8 cellular contexts compared by ENCODE assay signal in the genomic region with DNA sequence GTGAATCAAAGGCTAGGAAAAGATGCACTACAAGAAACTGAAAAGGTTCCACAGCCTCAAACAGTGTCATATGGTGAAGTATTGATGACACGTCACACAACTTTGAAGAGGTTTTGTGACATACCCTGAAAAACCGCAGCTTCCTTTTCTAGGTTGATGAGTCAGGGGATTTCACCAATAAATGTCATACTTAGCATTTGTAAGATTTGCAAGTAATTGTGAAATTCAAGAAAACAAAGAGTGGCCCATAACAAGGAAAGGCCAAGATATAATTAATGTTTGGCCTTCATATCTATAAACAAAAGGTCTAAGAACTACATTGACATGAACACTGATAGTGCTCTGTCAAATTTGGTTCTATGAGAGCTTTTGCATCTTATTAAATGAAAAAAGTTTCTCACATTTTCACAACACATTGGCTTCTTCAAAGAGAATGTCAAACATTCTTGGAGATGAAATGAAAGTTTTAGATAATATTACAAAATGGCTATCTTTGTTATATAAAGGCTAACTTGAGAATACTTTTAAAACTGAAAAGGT.
DNase-seq lines count a peak whose midpoint lies in the region; ATAC-seq and TF ChIP-seq lines count a peak whose summit lies in the region.

No MANE protein-coding gene starts in this region.

- peak; percentile 39 for DNase-seq in AG08396 (ENCODE audit: low spot score)
- DNase-seq in SJSA1 (ENCODE audit: low read depth in 1 of 2, low spot score in 2 of 2), result peak in 1 of 2 experiments; percentile 66
- DNase-seq in choroid plexus epithelial cell (ENCODE audit: low read depth), result peak; percentile 97
- DNase-seq in GM19240 (ENCODE audit: insufficient read length, low spot score), result no peak
- DNase-seq in NCI-H2196 (lab: John Stamatoyannopoulos, UW; ENCODE audit: unreplicated experiment), result no peak

- H3K27me3 ChIP-seq in SJSA1 (replicated peaks), result no peaks in the 10 kb centered on the region

- H3K9me3 ChIP-seq in SJSA1 (replicated peaks), result peaks cover 3% of the 10 kb centered on the region

- peaks cover 30% of the 10 kb centered on the region for H3K4me1 ChIP-seq in SJSA1 (replicated peaks)

- H3K27ac ChIP-seq in SJSA1 (peak overlapping the region; percentile 71), skin epidermis (peak overlapping the region in 18 of 21 experiments; percentile 16 to 79 (median 60))

- TF ChIP-seq CTCF in choroid plexus epithelial cell (conservative IDR thresholded peaks at IDR 0.05; ENCODE audit: low read depth, low read length), result no peak

- H3K36me3 ChIP-seq in SJSA1, result no peaks in the 10 kb centered on the region

- H3K4me3 ChIP-seq in SJSA1, result no peak overlapping the region
- H3K4me3 ChIP-seq in choroid plexus epithelial cell (ENCODE audit: low read depth, low read length), result no peak overlapping the region
- no peak overlapping the region for H3K4me3 ChIP-seq in skin epidermis

- peak; percentile 95 for ATAC-seq in GM18909 (IDR thresholded peaks at IDR 0.05; ENCODE audit: poor library complexity, unreplicated experiment)
- peak; percentile 88 for ATAC-seq in HG03097 (IDR thresholded peaks at IDR 0.05; ENCODE audit: low FRiP score, unreplicated experiment)

Comparison
In these comparisons a context has a peak if more than half of its experiments do, and no peak if none do; other contexts are left out.
1. DNase-seq: peak in AG08396 (single experiment) and choroid plexus epithelial cell (single experiment); none in GM19240 (single experiment) and NCI-H2196 (single experiment).